14 cellular contexts compared by ENCODE assay signal in genomic region chr12:94762943-94763342, GRCh38.
A peak's percentile ranks its signal among the peaks of the same experiment; 100 is the strongest.
DNase-seq lines count a peak whose midpoint lies in the region; ATAC-seq, FAIRE-seq and TF ChIP-seq lines count a peak whose summit lies in the region.
"Had no signal": no experiment of that assay in that cellular context is flagged by ENCODE, and none has a peak within 500 bp of the region (broad histone marks: within the 10 kb centered on the region; RNA-seq: fewer than 3 reads in every experiment).

No MANE protein-coding gene starts in this region.

- H3K4me1 Mint-ChIP-seq in CD14-positive monocyte, result peaks cover 12% of the 10 kb centered on the region
- peaks cover 32 to 44% of the 10 kb centered on the region in 2 donors for H3K4me1 Mint-ChIP-seq in stimulated activated naive B cell treated with anti-CD40 and anti-IgM and Interleukin-4, amounts not matched to agents 10 μg/mL and 1 μg/mL and 100 μg/mL, for 72 hours

- TF ChIP-seq CTCF in CD14-positive monocyte (IDR thresholded peaks at IDR 0.05), result no peak
- TF ChIP-seq CTCF in VCaP (conservative IDR thresholded peaks at IDR 0.05), result no peak

- H3K27ac ChIP-seq in VCaP, result peak overlapping the region; percentile 13; the same call in 1 of the 2 replicates
- H3K27ac ChIP-seq: gastroesophageal sphincter had no signal

- H3K9me3 Mint-ChIP-seq in CD14-positive monocyte, result no peaks in the 10 kb centered on the region
- no peaks in the 10 kb centered on the region for H3K9me3 Mint-ChIP-seq in stimulated activated naive B cell treated with anti-CD40 and anti-IgM and Interleukin-4, amounts not matched to agents 10 μg/mL and 1 μg/mL and 100 μg/mL, for 72 hours
- H3K9me3 Mint-ChIP-seq: activated T-cell treated with anti-CD3 and anti-CD28 coated beads, Interleukin-2, amount 50 U/mL, for 72 hours; stimulated activated effector memory CD8-positive, alpha-beta T cell treated with anti-CD3 and anti-CD28 coated beads, Interleukin-12 subunit alpha, Interleukin-12 subunit beta, amount 100 ng/mL, for 72 hours had no signal

- no peak for DNase-seq in CD14-positive monocyte (ENCODE audit: low spot score)
- DNase-seq in GM19239 (ENCODE audit: insufficient read length, low spot score), result no peak
- no peak for DNase-seq in stimulated activated naive B cell treated with anti-CD40 and anti-IgM and Interleukin-4, amounts not matched to agents 10 μg/mL and 1 μg/mL and 100 μg/mL, for 72 hours
- DNase-seq in HuH-7 (ENCODE audit: low spot score), result no peak
- DNase-seq: activated T-cell treated with anti-CD3 and anti-CD28 coated beads, Interleukin-2, amount 50 U/mL, for 72 hours; DMS79; NCI-H2081 treated with DMSO at 0.1 percent for 48 hours had no signal

- intact Hi-C loops in CD14-positive monocyte (cut with micrococcal nuclease), result no loop called here

- H3K27me3 Mint-ChIP-seq in CD14-positive monocyte (ENCODE audit: low read depth in 3 of 3), result peaks cover 0 to 6% (median 2%) of the 10 kb centered on the region in 3 donors
- H3K27me3 Mint-ChIP-seq in stimulated activated naive B cell treated with anti-CD40 and anti-IgM and Interleukin-4, amounts not matched to agents 10 μg/mL and 1 μg/mL and 100 μg/mL, for 72 hours, result no peaks in the 10 kb centered on the region

- H3K4me3 Mint-ChIP-seq in CD14-positive monocyte, result no peak overlapping the region
- H3K4me3 Mint-ChIP-seq in stimulated activated naive B cell treated with anti-CD40 and anti-IgM and Interleukin-4, amounts not matched to agents 10 μg/mL and 1 μg/mL and 100 μg/mL, for 72 hours, result no peak overlapping the region
- H3K4me3 Mint-ChIP-seq: stimulated activated effector memory CD8-positive, alpha-beta T cell treated with anti-CD3 and anti-CD28 coated beads, Interleukin-12 subunit alpha, Interleukin-12 subunit beta, amount 100 ng/mL, for 72 hours had no signal

- no peaks in the 10 kb centered on the region for H3K36me3 Mint-ChIP-seq in CD14-positive monocyte
- peaks cover 4 to 27% of the 10 kb centered on the region in 2 donors for H3K36me3 Mint-ChIP-seq in stimulated activated naive B cell treated with anti-CD40 and anti-IgM and Interleukin-4, amounts not matched to agents 10 μg/mL and 1 μg/mL and 100 μg/mL, for 72 hours
- H3K36me3 Mint-ChIP-seq: stimulated activated effector memory CD8-positive, alpha-beta T cell treated with anti-CD3 and anti-CD28 coated beads, Interleukin-12 subunit alpha, Interleukin-12 subunit beta, amount 100 ng/mL, for 72 hours had no signal

- peak; percentile 70 for FAIRE-seq in GM19239 (lab: Jason Lieb, UNC)
- FAIRE-seq: H54 had no signal

- ATAC-seq in HG02884 (IDR thresholded peaks at IDR 0.05; ENCODE audit: unreplicated experiment), result peak; percentile 10
- ATAC-seq in stimulated activated naive B cell treated with anti-CD40 and anti-IgM and Interleukin-4, amounts not matched to agents 10 μg/mL and 1 μg/mL and 100 μg/mL, for 72 hours (replicated peaks), result no peak
- ATAC-seq in HG03025 (IDR thresholded peaks at IDR 0.05; ENCODE audit: low FRiP score, unreplicated experiment), result no peak
- ATAC-seq in GM21786 (IDR thresholded peaks at IDR 0.05; ENCODE audit: unreplicated experiment), result no peak
- ATAC-seq: gastroesophageal sphincter had no signal

- H3K27ac Mint-ChIP-seq in CD14-positive monocyte, result peak overlapping the region; percentile 5 to 82 (median 61)
- no peak overlapping the region for H3K27ac Mint-ChIP-seq in stimulated activated naive B cell treated with anti-CD40 and anti-IgM and Interleukin-4, amounts not matched to agents 10 μg/mL and 1 μg/mL and 100 μg/mL, for 72 hours
- H3K27ac Mint-ChIP-seq: activated T-cell treated with anti-CD3 and anti-CD28 coated beads, Interleukin-2, amount 50 U/mL, for 72 hours; stimulated activated effector memory CD8-positive, alpha-beta T cell treated with anti-CD3 and anti-CD28 coated beads, Interleukin-12 subunit alpha, Interleukin-12 subunit beta, amount 100 ng/mL, for 72 hours had no signal
